In the genomic region with DNA sequence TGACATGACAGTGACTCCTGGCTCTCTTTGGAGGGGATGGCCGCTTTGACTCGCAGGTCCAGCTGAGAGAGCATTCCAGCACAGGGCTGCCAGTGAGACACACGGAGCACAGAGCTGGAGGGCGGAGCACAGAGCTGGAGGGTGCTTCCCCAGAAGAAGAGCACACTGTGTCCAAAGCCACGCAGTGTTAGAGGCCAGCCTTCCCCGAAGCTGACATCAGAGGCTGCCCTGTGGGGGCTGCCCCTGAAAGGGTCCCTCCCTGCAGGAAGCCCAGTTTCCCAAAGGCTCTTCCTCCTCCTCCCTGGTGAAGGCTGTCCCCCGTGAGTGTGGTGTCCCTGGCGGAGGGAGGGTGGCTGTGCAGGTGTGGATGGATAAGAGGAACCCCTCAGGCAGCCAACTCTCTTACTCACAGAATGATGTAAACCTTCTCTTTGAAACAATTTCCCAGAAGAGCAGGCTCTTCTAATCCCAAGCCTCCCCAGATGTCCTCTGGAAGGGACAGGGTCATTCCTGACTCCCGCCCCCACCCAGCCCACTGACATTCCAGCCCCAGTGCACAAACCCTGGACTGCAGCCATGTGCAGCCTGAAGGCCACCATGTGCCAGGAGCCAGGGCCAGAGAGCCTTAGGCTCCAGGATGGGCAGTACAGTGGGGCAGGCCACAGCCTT, we compare ENCODE assay signal across 16 cellular contexts. TPM values are rescaled to one million over a fixed set of nuclear protein-coding genes. Genes with fewer than 3 reads are reported as not detected.
DNase-seq lines count a peak whose midpoint lies in the region; ATAC-seq and TF ChIP-seq lines count a peak whose summit lies in the region.
"Had no signal": no experiment of that assay in that cellular context is flagged by ENCODE, and none has a peak within 500 bp of the region (broad histone marks: within the 10 kb centered on the region; RNA-seq: fewer than 3 reads in every experiment).

No MANE protein-coding gene starts in this region.

- H3K36me3 ChIP-seq in left lung = no peaks in the 10 kb centered on the region
- H3K36me3 ChIP-seq in aorta (ENCODE audit: control insufficient read depth in 1 of 2, insufficient read depth in 2 of 2, low read length in 1 of 2) = no peaks in the 10 kb centered on the region
- H3K36me3 ChIP-seq: thoracic aorta had no signal

- no peak overlapping the region for H3K4me3 Mint-ChIP-seq in MCF 10A (ENCODE audit: unreplicated experiment)
- H3K4me3 Mint-ChIP-seq: T-helper 1 cell treated with Interleukin-12 subunit alpha and Interleukin-12 subunit beta and Interleukin-4 antibody, amounts not matched to agents 30 μg/mL and 1 μg/mL, for 36 hours had no signal

- POLR2A ChIA-PET in MCF 10A (lab: Yijun Ruan, JAX) = no interaction called here

- ATAC-seq in left lung (peak; percentile 43), aorta (ENCODE audit: low FRiP score) (no peak), GM21723 (IDR thresholded peaks at IDR 0.05; ENCODE audit: unreplicated experiment) (no peak), GM19023 (IDR thresholded peaks at IDR 0.05; ENCODE audit: unreplicated experiment) (no peak), GM19397 (IDR thresholded peaks at IDR 0.05; ENCODE audit: unreplicated experiment) (no peak)

- H3K4me1 Mint-ChIP-seq in MCF 10A (ENCODE audit: insufficient read depth, unreplicated experiment) = peaks cover 5% of the 10 kb centered on the region
- H3K4me1 Mint-ChIP-seq: naive B cell had no signal

- no peaks in the 10 kb centered on the region for H3K27me3 Mint-ChIP-seq in MCF 10A (ENCODE audit: insufficient read depth, unreplicated experiment)

- intact Hi-C loops in MCF 10A (cut with micrococcal nuclease) (no loop called here), left lung (cut with DNase I) (no loop called here), aorta (cut with DNase I) (no loop called here)

- no peak overlapping the region for H3K4me3 ChIP-seq in left lung
- H3K4me3 ChIP-seq in aorta (ENCODE audit: low read length in 2 of 2) = no peak overlapping the region
- H3K4me3 ChIP-seq: thoracic aorta had no signal

- TF ChIP-seq CTCF in MCF 10A (IDR thresholded peaks at IDR 0.05; ENCODE audit: unreplicated experiment) (no peak), left lung (IDR thresholded peaks at IDR 0.05) (no peak)

- peak; percentile 42 for DNase-seq in activated effector memory CD4-positive, alpha-beta T cell treated with anti-CD3 and anti-CD28 coated beads, Interleukin-2, amount 50 U/mL, for 16 hours
- DNase-seq in activated effector memory CD4-positive, alpha-beta T cell treated with Interleukin-2 at 50 U/mL for 16 hours = no peak
- DNase-seq in MCF 10A (ENCODE audit: unreplicated experiment) = peak; percentile 25
- DNase-seq in left lung = peak in 1 of 2 donors; percentile 13
- peak; percentile 34 to 53 for DNase-seq in aorta
- DNase-seq: activated CD4-positive, alpha-beta T cell treated with anti-CD3 and anti-CD28 coated beads, Interleukin-2, amount 50 U/mL, for 1 hour; effector memory CD4-positive, alpha-beta T cell; kidney glomerular epithelial cell; naive B cell; NCI-H226 had no signal

- CTCF ChIA-PET in MCF 10A (lab: Yijun Ruan, JAX) = no interaction called here

- no peaks in the 10 kb centered on the region for H3K4me1 ChIP-seq in left lung
- H3K4me1 ChIP-seq in aorta (ENCODE audit: control insufficient read depth in 1 of 2, insufficient read depth in 2 of 2, low read length in 2 of 2) = no peaks in the 10 kb centered on the region

- no peaks in the 10 kb centered on the region for H3K9me3 Mint-ChIP-seq in MCF 10A (ENCODE audit: unreplicated experiment)

- no peak overlapping the region for H3K27ac ChIP-seq in left lung
- no peak overlapping the region for H3K27ac ChIP-seq in aorta (ENCODE audit: low read depth in 1 of 2, low read length in 2 of 2)
- H3K27ac ChIP-seq: thoracic aorta had no signal

- no TSS peak for BruUV-seq in MCF 10A (replicated peaks; lab: Mats Ljungman, UMichigan)

- 72 to 80% methylated on average over 9 of the region's 9 CpGs for WGBS in aorta, 2 donors

- H3K27me3 ChIP-seq in left lung = peaks cover 0 to 32% of the 10 kb centered on the region in 2 donors
- no peaks in the 10 kb centered on the region for H3K27me3 ChIP-seq in aorta (ENCODE audit: control insufficient read depth in 1 of 2, insufficient read depth in 2 of 2, low read length in 1 of 2)

- H3K36me3 Mint-ChIP-seq in MCF 10A (ENCODE audit: insufficient read depth, unreplicated experiment) = no peaks in the 10 kb centered on the region
- H3K36me3 Mint-ChIP-seq: naive B cell had no signal

- no peak overlapping the region for H3K27ac Mint-ChIP-seq in MCF 10A (ENCODE audit: low read depth, unreplicated experiment)
- H3K27ac Mint-ChIP-seq: naive B cell; T-helper 1 cell treated with Interleukin-12 subunit alpha and Interleukin-12 subunit beta and Interleukin-4 antibody, amounts not matched to agents 30 μg/mL and 1 μg/mL, for 36 hours had no signal

- H3K9me3 ChIP-seq in left lung = no peaks in the 10 kb centered on the region
- no peaks in the 10 kb centered on the region for H3K9me3 ChIP-seq in aorta (ENCODE audit: control insufficient read depth, low read length)
- H3K9me3 ChIP-seq: thoracic aorta had no signal

RNA-seq across cellular contexts. Expression of gene PSAPL1, which starts 53.4 kb away (rescaled TPM):
- total RNA-seq in MCF 10A (2022) (not detected in 2 replicates), left lung (under 1 TPM; 0.06 to 0.08 TPM), aorta (not detected)
- not detected for polyA plus RNA-seq in aorta
- total RNA-seq: A172 had no signal
